Comparison of ENCODE assay signal across 8 cellular contexts in the genomic region with DNA sequence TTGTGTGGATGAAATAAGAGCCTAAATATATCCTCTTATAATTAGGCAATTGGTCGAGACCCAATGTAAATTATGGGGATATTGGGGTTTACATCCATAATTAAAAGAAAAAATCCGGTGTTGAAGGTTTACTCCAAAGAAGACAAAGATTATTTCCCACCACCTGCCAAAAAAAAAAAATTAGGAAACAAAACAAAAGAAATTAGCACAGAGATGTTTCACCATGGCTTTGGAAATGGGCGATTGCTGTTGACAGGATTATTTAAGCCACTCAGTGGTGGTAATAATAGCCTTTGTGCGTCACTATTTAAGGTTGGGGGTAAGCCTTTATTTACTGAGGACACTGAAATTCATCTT. TPM values are rescaled to one million over a fixed set of nuclear protein-coding genes. Genes with fewer than 3 reads are reported as not detected.
DNase-seq lines count a peak whose midpoint lies in the region; ATAC-seq and TF ChIP-seq lines count a peak whose summit lies in the region.

No MANE protein-coding gene starts in this region.

- in situ Hi-C loops in mammary epithelial cell (cut with MboI; ENCODE audit: low sequenced_read_pairs in 2 of 2), result no loop called here

- TF ChIP-seq CTCF in mammary epithelial cell (conservative IDR thresholded peaks at IDR 0.05 in 1 of 2, IDR thresholded peaks at IDR 0.05 in 1 of 2; ENCODE audit: extremely low read depth in 1 of 2, insufficient read depth in 1 of 2, low read depth in 1 of 2, low read length in 2 of 2), result no peak

- CTCF ChIA-PET in mammary epithelial cell (lab: Charles Lee; ENCODE audit: low non-redundant PET), result interaction anchor here (1.0 kb wide), 1 partner anchor 16 kb away, joined by 15 read pairs; the partner anchor contains the start of gene CDC73

- H3K27ac ChIP-seq in ACC112 (ENCODE audit: low read depth, low read length), result peak overlapping the region; percentile 83
- no peak overlapping the region for H3K27ac ChIP-seq in HUES6 (ENCODE audit: low read depth, low read length)
- H3K27ac ChIP-seq in mammary epithelial cell (ENCODE audit: insufficient read depth, low read depth, low read length), result peak overlapping the region; percentile 4
- peak overlapping the region; percentile 90 to 93 for H3K27ac ChIP-seq in mucosa of rectum (ENCODE audit: low read depth in 2 of 2, low read length in 2 of 2)

- peaks cover 35% of the 10 kb centered on the region for H3K79me2 ChIP-seq in ACC112 (ENCODE audit: control insufficient read depth, insufficient read depth, low read length, unreplicated experiment)
- peaks cover 33% of the 10 kb centered on the region for H3K79me2 ChIP-seq in mammary epithelial cell (ENCODE audit: insufficient read depth, low read length)

- peak overlapping the region; percentile 81 for H3K4me2 ChIP-seq in mammary epithelial cell (ENCODE audit: insufficient read depth, low read depth, low read length)

- peak overlapping the region; percentile 81 for H3K4me3 ChIP-seq in ACC112 (ENCODE audit: low read depth, low read length)
- H3K4me3 ChIP-seq in HUES6 (ENCODE audit: low read depth, low read length), result peak overlapping the region; percentile 75
- peak overlapping the region; percentile 56 to 86 (median 86) for H3K4me3 ChIP-seq in mammary epithelial cell (replicated peaks in 1 of 3; ENCODE audit: insufficient read depth in 1 of 3, low read depth in 2 of 3, low read length in 3 of 3)
- peak overlapping the region; percentile 91 to 98 for H3K4me3 ChIP-seq in mucosa of rectum (ENCODE audit: low read length in 2 of 2)

- peaks cover 13% of the 10 kb centered on the region for H3K4me1 ChIP-seq in ACC112 (ENCODE audit: control insufficient read depth, insufficient read depth, low read length, unreplicated experiment)
- peaks cover 6% of the 10 kb centered on the region; the same call in 1 of the 2 replicates for H3K4me1 ChIP-seq in HUES6 (ENCODE audit: control insufficient read depth, insufficient read depth, low read length)
- H3K4me1 ChIP-seq in mammary epithelial cell (ENCODE audit: insufficient read depth, low read length), result peaks cover 12% of the 10 kb centered on the region
- H3K4me1 ChIP-seq in mucosa of rectum (ENCODE audit: control insufficient read depth in 2 of 2, insufficient read depth in 2 of 2, low read length in 2 of 2), result peaks cover 7 to 14% of the 10 kb centered on the region in 2 donors

- TSS peak; percentile 89 for BruUV-seq in mammary epithelial cell (replicated peaks; lab: Mats Ljungman, UMichigan)

- H3K9me3 ChIP-seq in HUES6 (ENCODE audit: control insufficient read depth, insufficient read depth, low read depth, low read length), result no peaks in the 10 kb centered on the region
- no peaks in the 10 kb centered on the region for H3K9me3 ChIP-seq in mammary epithelial cell (replicated peaks; ENCODE audit: insufficient read depth, low read length)
- H3K9me3 ChIP-seq in mucosa of rectum (ENCODE audit: control insufficient read depth in 2 of 2, low read length in 2 of 2), result no peaks in the 10 kb centered on the region

- no peaks in the 10 kb centered on the region for H4K20me1 ChIP-seq in mammary epithelial cell (ENCODE audit: insufficient read depth, low read length)

- ATAC-seq in GM21529 (IDR thresholded peaks at IDR 0.05; ENCODE audit: unreplicated experiment) (no peak), HG02973 (IDR thresholded peaks at IDR 0.05; ENCODE audit: unreplicated experiment) (no peak), GM19351 (IDR thresholded peaks at IDR 0.05; ENCODE audit: unreplicated experiment) (no peak), GM21619 (IDR thresholded peaks at IDR 0.05; ENCODE audit: unreplicated experiment) (no peak)

- no peak for DNase-seq in mammary epithelial cell

- H3K27me3 ChIP-seq in ACC112 (ENCODE audit: insufficient read depth, low read length) (no peaks in the 10 kb centered on the region), HUES6 (ENCODE audit: control insufficient read depth, insufficient read depth, low read length) (peaks cover 14% of the 10 kb centered on the region), mammary epithelial cell (ENCODE audit: insufficient read depth, low read length) (no peaks in the 10 kb centered on the region), mucosa of rectum (ENCODE audit: control insufficient read depth in 2 of 2, insufficient read depth in 2 of 2, low read length in 2 of 2) (no peaks in the 10 kb centered on the region)

- WGBS in mammary epithelial cell (ENCODE audit: low coverage, missing lambda C conversion rate), result 40% methylated on average over 4 of the region's 4 CpGs

- peak overlapping the region; percentile 98 for H2AFZ ChIP-seq in ACC112 (ENCODE audit: low read length, unreplicated experiment)
- H2AFZ ChIP-seq in mammary epithelial cell (ENCODE audit: low read depth, low read length), result peak overlapping the region; percentile 93

- H3K36me3 ChIP-seq in ACC112 (ENCODE audit: insufficient read depth, low read length) (no peaks in the 10 kb centered on the region), HUES6 (ENCODE audit: control insufficient read depth, insufficient read depth, low read length) (no peaks in the 10 kb centered on the region), mammary epithelial cell (ENCODE audit: insufficient read depth, low read length) (no peaks in the 10 kb centered on the region), mucosa of rectum (ENCODE audit: control insufficient read depth in 2 of 2, insufficient read depth in 2 of 2, low read length in 2 of 2) (no peaks in the 10 kb centered on the region)

- H3K9ac ChIP-seq in HUES6 (ENCODE audit: low read length), result peak overlapping the region; percentile 64
- H3K9ac ChIP-seq in mammary epithelial cell (ENCODE audit: insufficient read depth, low read length), result peak overlapping the region; percentile 18
- H3K9ac ChIP-seq in mucosa of rectum (ENCODE audit: low read depth in 1 of 2, low read length in 2 of 2), result peak overlapping the region; percentile 77 to 88

- intact Hi-C loops in mammary epithelial cell (cut with micrococcal nuclease), result loop anchor here (1.0 kb wide), 2 partner anchors 16 to 46 kb away; partner anchors contain the start of genes RO60 and UCHL5

- dilution Hi-C loops in mammary epithelial cell (cut with HindIII; ENCODE audit: low sequenced_read_pairs), result no loop called here

RNA-seq across cellular contexts. Expression of gene GLRX2, which starts 0.6 kb away (rescaled TPM):
- total RNA-seq in mammary epithelial cell, result 10 to 100 TPM in 1 of 2 donors, 1 to 10 TPM in 1; 6.7 to 36.3 TPM
- 12.6 TPM for polyA plus RNA-seq in mammary epithelial cell
- 4.2 TPM for polyA minus RNA-seq in mammary epithelial cell

RNA-seq across cellular contexts. Expression of gene CDC73, which starts 16.0 kb away (rescaled TPM):
- total RNA-seq in mammary epithelial cell, result 10 to 100 TPM; 27.5 to 58.3 TPM
- polyA plus RNA-seq in mammary epithelial cell, result 25.8 TPM
- 20.8 TPM for polyA minus RNA-seq in mammary epithelial cell

RNA-seq across cellular contexts. Expression of gene RO60, which starts 46.4 kb away (rescaled TPM):
- 100 to 1,000 TPM in 1 of 2 donors, 10 to 100 TPM in 1; 56.1 to 118 TPM for total RNA-seq in mammary epithelial cell
- 27.0 TPM for polyA plus RNA-seq in mammary epithelial cell
- polyA minus RNA-seq in mammary epithelial cell, result 56.5 TPM

RNA-seq across cellular contexts. Expression of gene UCHL5, which starts 46.6 kb away (rescaled TPM):
- total RNA-seq in mammary epithelial cell, result 10 to 100 TPM; 26.3 to 52.6 TPM
- polyA plus RNA-seq in mammary epithelial cell, result 25.0 TPM
- polyA minus RNA-seq in mammary epithelial cell, result 75.1 TPM

Comparison
In these comparisons a context has a peak if more than half of its experiments do, and no peak if none do; other contexts are left out.
1. H3K9ac ChIP-seq: peak in every context shown above with its lines; median percentile 82 in mucosa of rectum; 64 in HUES6; 18 in mammary epithelial cell.